Comparison of ENCODE assay signal across 17 cellular contexts in the genomic region with DNA sequence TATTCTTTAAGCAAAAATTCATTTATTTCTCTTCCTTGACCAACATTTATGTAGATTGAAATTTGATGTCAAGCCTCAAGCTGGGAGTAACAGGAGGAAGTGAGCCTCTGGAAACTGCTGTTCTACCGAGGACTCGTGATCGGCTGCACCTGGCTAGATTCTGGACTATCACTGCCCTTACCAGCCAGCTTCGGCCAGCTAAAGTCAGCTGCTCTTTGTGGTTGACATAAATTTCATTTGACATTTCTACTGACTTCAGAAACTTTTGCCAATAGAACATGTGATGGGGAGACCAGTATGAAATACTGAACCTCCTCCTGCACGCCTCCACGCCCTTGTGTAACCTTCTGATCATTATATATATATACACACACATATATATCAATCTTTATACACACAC.
DNase-seq lines count a peak whose midpoint lies in the region; ATAC-seq, FAIRE-seq and TF ChIP-seq lines count a peak whose summit lies in the region.
"Had no signal": no experiment of that assay in that cellular context is flagged by ENCODE, and none has a peak within 500 bp of the region (broad histone marks: within the 10 kb centered on the region; RNA-seq: fewer than 3 reads in every experiment).

No MANE protein-coding gene starts in this region.

- no peaks in the 10 kb centered on the region for H3K4me1 Mint-ChIP-seq in activated CD4-positive, alpha-beta T cell treated with anti-CD3 and anti-CD28 coated beads, Interleukin-2, amount 10 ng/mL, durations not matched to agents 24 days and 14 days
- H3K4me1 Mint-ChIP-seq in progenitor cell of endocrine pancreas (ENCODE audit: low read depth) (peaks cover 24% of the 10 kb centered on the region), type B pancreatic cell (ENCODE audit: unreplicated experiment) (peaks cover 11% of the 10 kb centered on the region)
- H3K4me1 Mint-ChIP-seq: B cell had no signal

- peak; percentile 25 for DNase-seq in activated CD4-positive, alpha-beta T cell treated with anti-CD3 and anti-CD28 coated beads, Interleukin-2, amount 10 ng/mL, durations not matched to agents 24 days and 14 days
- no peak for DNase-seq in activated CD4-positive, alpha-beta T cell treated with anti-CD3 and anti-CD28 coated beads, Interleukin-2, amount 50 U/mL, for 4 hours
- no peak for DNase-seq in esophagus squamous epithelium (lab: John Stamatoyannopoulos, UW)
- no peak for DNase-seq in progenitor cell of endocrine pancreas (ENCODE audit: low spot score, unreplicated experiment)
- DNase-seq in type B pancreatic cell (ENCODE audit: extremely low spot score, unreplicated experiment), result peak; percentile 13
- DNase-seq in nucleus accumbens (lab: John Stamatoyannopoulos, UW), result no peak
- DNase-seq in H54 (ENCODE audit: insufficient read length, low spot score), result no peak
- DNase-seq: DMS 273 treated with DMSO at 0.1 percent for 48 hours, DND-41, NCI-H1105 treated with DMSO at 0.1 percent for 48 hours, NCI-H1694 had no signal

- ATAC-seq in GM19397 (IDR thresholded peaks at IDR 0.05; ENCODE audit: unreplicated experiment), result no peak
- ATAC-seq: K562, Panc1 had no signal

- no peaks in the 10 kb centered on the region for H3K36me3 ChIP-seq in esophagus squamous epithelium
- H3K36me3 ChIP-seq: HAP-1 had no signal

- H3K9me3 ChIP-seq in esophagus squamous epithelium, result no peaks in the 10 kb centered on the region

- H3K4me3 ChIP-seq in esophagus squamous epithelium, result no peak overlapping the region
- H3K4me3 ChIP-seq: HAP-1, K562 had no signal

- H3K27ac ChIP-seq in esophagus squamous epithelium, result peak overlapping the region; percentile 82 to 90 (median 83)
- H3K27ac ChIP-seq: 22Rv1 had no signal

- H3K4me3 Mint-ChIP-seq in activated CD4-positive, alpha-beta T cell treated with anti-CD3 and anti-CD28 coated beads, Interleukin-2, amount 10 ng/mL, durations not matched to agents 24 days and 14 days, result no peak overlapping the region
- H3K4me3 Mint-ChIP-seq in progenitor cell of endocrine pancreas (ENCODE audit: low read depth) (no peak overlapping the region), type B pancreatic cell (no peak overlapping the region)
- H3K4me3 Mint-ChIP-seq: B cell had no signal

- TF ChIP-seq POLR2A in esophagus squamous epithelium (IDR thresholded peaks at IDR 0.05) (no peak), H54 (IDR thresholded peaks at IDR 0.05; ENCODE audit: low read depth, low read length) (no peak)

- no peaks in the 10 kb centered on the region for H3K9me3 Mint-ChIP-seq in activated CD4-positive, alpha-beta T cell treated with anti-CD3 and anti-CD28 coated beads, Interleukin-2, amount 10 ng/mL, durations not matched to agents 24 days and 14 days
- H3K9me3 Mint-ChIP-seq in progenitor cell of endocrine pancreas (ENCODE audit: low read depth) (peaks cover 9% of the 10 kb centered on the region), type B pancreatic cell (peaks cover 4% of the 10 kb centered on the region)

- WGBS in esophagus squamous epithelium, 2 donors, result 53 to 66% methylated on average over 6 of the region's 6 CpGs

- FAIRE-seq in H54 (lab: Jason Lieb, UNC), result no peak
- FAIRE-seq: K562 had no signal

- H3K27ac Mint-ChIP-seq in activated CD4-positive, alpha-beta T cell treated with anti-CD3 and anti-CD28 coated beads, Interleukin-2, amount 10 ng/mL, durations not matched to agents 24 days and 14 days, result no peak overlapping the region
- peak overlapping the region; percentile 70 for H3K27ac Mint-ChIP-seq in progenitor cell of endocrine pancreas
- H3K27ac Mint-ChIP-seq in type B pancreatic cell, result no peak overlapping the region
- H3K27ac Mint-ChIP-seq: B cell had no signal

- intact Hi-C loops in activated CD4-positive, alpha-beta T cell treated with anti-CD3 and anti-CD28 coated beads, Interleukin-2, amount 10 ng/mL, durations not matched to agents 24 days and 14 days (cut with micrococcal nuclease), result no loop called here
- intact Hi-C loops in esophagus squamous epithelium (cut with DNase I), result no loop called here

- H3K4me1 ChIP-seq in esophagus squamous epithelium, result peaks cover 20 to 53% (median 21%) of the 10 kb centered on the region in 3 donors
- H3K4me1 ChIP-seq: HAP-1 had no signal

- H3K27me3 Mint-ChIP-seq in activated CD4-positive, alpha-beta T cell treated with anti-CD3 and anti-CD28 coated beads, Interleukin-2, amount 10 ng/mL, durations not matched to agents 24 days and 14 days, result peaks cover 3% of the 10 kb centered on the region
- peaks cover 11% of the 10 kb centered on the region for H3K27me3 Mint-ChIP-seq in progenitor cell of endocrine pancreas
- no peaks in the 10 kb centered on the region for H3K27me3 Mint-ChIP-seq in type B pancreatic cell
- H3K27me3 Mint-ChIP-seq: B cell had no signal

- TF ChIP-seq CTCF in esophagus squamous epithelium (IDR thresholded peaks at IDR 0.05) (no peak), progenitor cell of endocrine pancreas (IDR thresholded peaks at IDR 0.05; ENCODE audit: unreplicated experiment) (no peak), type B pancreatic cell (conservative IDR thresholded peaks at IDR 0.05) (no peak)

- no peaks in the 10 kb centered on the region for H3K36me3 Mint-ChIP-seq in activated CD4-positive, alpha-beta T cell treated with anti-CD3 and anti-CD28 coated beads, Interleukin-2, amount 10 ng/mL, durations not matched to agents 24 days and 14 days (ENCODE audit: low read depth)
- no peaks in the 10 kb centered on the region for H3K36me3 Mint-ChIP-seq in progenitor cell of endocrine pancreas (ENCODE audit: insufficient read depth)
- no peaks in the 10 kb centered on the region for H3K36me3 Mint-ChIP-seq in type B pancreatic cell

- no peaks in the 10 kb centered on the region for H3K27me3 ChIP-seq in esophagus squamous epithelium

Comparison
In these comparisons a context has a peak if more than half of its experiments do, and no peak if none do; other contexts are left out.
1. DNase-seq: peak in activated CD4-positive, alpha-beta T cell treated with anti-CD3 and anti-CD28 coated beads, Interleukin-2, amount 10 ng/mL, durations not matched to agents 24 days and 14 days (single experiment) and type B pancreatic cell (single experiment); none in activated CD4-positive, alpha-beta T cell treated with anti-CD3 and anti-CD28 coated beads, Interleukin-2, amount 50 U/mL, for 4 hours (0 of 2), esophagus squamous epithelium (single experiment), progenitor cell of endocrine pancreas (single experiment), nucleus accumbens (0 of 56) and H54 (single experiment).